21 cellular contexts compared by ENCODE assay signal in genomic region chr10:78177013-78177370, GRCh38.
DNase-seq lines count a peak whose midpoint lies in the region; ATAC-seq and TF ChIP-seq lines count a peak whose summit lies in the region.
"Had no signal": no experiment of that assay in that cellular context is flagged by ENCODE, and none has a peak within 500 bp of the region (broad histone marks: within the 10 kb centered on the region; RNA-seq: fewer than 3 reads in every experiment).

No MANE protein-coding gene starts in this region.

- H3K36me3 ChIP-seq in adrenal gland (replicated peaks in 1 of 2) (no peaks in the 10 kb centered on the region), endodermal cell (ENCODE audit: control insufficient read depth, insufficient read depth, low read length) (no peaks in the 10 kb centered on the region), neuronal stem cell (replicated peaks in 1 of 2; ENCODE audit: control insufficient read depth in 2 of 2, insufficient read depth in 2 of 2, low read length in 2 of 2) (no peaks in the 10 kb centered on the region)

- peak overlapping the region; percentile 48 for H2AK5ac ChIP-seq in neuronal stem cell (ENCODE audit: low read depth, low read length)

- no peak overlapping the region for H3K4ac ChIP-seq in neuronal stem cell (ENCODE audit: low read length)

- H3K23ac ChIP-seq in neuronal stem cell (ENCODE audit: low read depth, low read length, poor library complexity) = no peak overlapping the region

- POLR2A ChIA-PET in activated CD4-positive, alpha-beta memory T cell treated with anti-CD3 and anti-CD28 coated beads, Interleukin-2, amount 10 ng/mL, durations not matched to agents 7 days and 5 days (lab: Charles Lee) = no interaction called here

- no peak for ATAC-seq in HG03354 (IDR thresholded peaks at IDR 0.05; ENCODE audit: poor library complexity, severe bottlenecking, unreplicated experiment)
- ATAC-seq: activated CD8-positive, alpha-beta memory T cell treated with anti-CD3 and anti-CD28 coated beads, Interleukin-2, amount 10 ng/mL, durations not matched to agents 7 days and 5 days; naive thymus-derived CD8-positive, alpha-beta T cell; PC-3; T-cell had no signal

- no peak overlapping the region for H2BK120ac ChIP-seq in neuronal stem cell (ENCODE audit: low read depth, low read length)

- peak overlapping the region; percentile 60 for H2AFZ ChIP-seq in neuronal stem cell (ENCODE audit: low read length)

- peaks cover 5% of the 10 kb centered on the region for H3K27me3 ChIP-seq in adrenal gland
- H3K27me3 ChIP-seq in endodermal cell (ENCODE audit: control insufficient read depth, insufficient read depth, low read length, poor library complexity, severe bottlenecking) = no peaks in the 10 kb centered on the region
- peaks cover 0 to 27% (median 0%) of the 10 kb centered on the region in 3 experiments for H3K27me3 ChIP-seq in neuronal stem cell (ENCODE audit: control insufficient read depth in 3 of 3, insufficient read depth in 3 of 3, low read depth in 1 of 3, low read length in 3 of 3)

- H4K8ac ChIP-seq in neuronal stem cell (ENCODE audit: low read depth, low read length) = no peak overlapping the region

- H3K4me1 Mint-ChIP-seq in endodermal cell = peaks cover 41% of the 10 kb centered on the region
- no peaks in the 10 kb centered on the region for H3K4me1 Mint-ChIP-seq in activated CD4-positive, alpha-beta memory T cell treated with anti-CD3 and anti-CD28 coated beads, Interleukin-2, amount 10 ng/mL, durations not matched to agents 7 days and 5 days
- H3K4me1 Mint-ChIP-seq: activated CD8-positive, alpha-beta memory T cell treated with anti-CD3 and anti-CD28 coated beads, Interleukin-2, amount 10 ng/mL, durations not matched to agents 7 days and 5 days; activated naive CD8-positive, alpha-beta T cell treated with anti-CD3 and anti-CD28 coated beads, Interleukin-2, amount 10 ng/mL, durations not matched to agents 7 days and 5 days; naive thymus-derived CD8-positive, alpha-beta T cell; T-cell had no signal

- H3K27ac ChIP-seq in adrenal gland (no peak overlapping the region), endodermal cell (ENCODE audit: low read depth, low read length) (peak overlapping the region; percentile 83), neuronal stem cell (replicated peaks; ENCODE audit: low read length) (peak overlapping the region; percentile 21)
- H3K27ac ChIP-seq: C4-2B had no signal

- no peak overlapping the region for H3K4me3 ChIP-seq in adrenal gland
- H3K4me3 ChIP-seq in endodermal cell (ENCODE audit: low read length) = no peak overlapping the region
- no peak overlapping the region for H3K4me3 ChIP-seq in neuronal stem cell (ENCODE audit: low read length in 2 of 2)

- H3K36me3 Mint-ChIP-seq in endodermal cell (ENCODE audit: low read depth) = no peaks in the 10 kb centered on the region
- no peaks in the 10 kb centered on the region for H3K36me3 Mint-ChIP-seq in activated CD4-positive, alpha-beta memory T cell treated with anti-CD3 and anti-CD28 coated beads, Interleukin-2, amount 10 ng/mL, durations not matched to agents 7 days and 5 days (ENCODE audit: low read depth)
- H3K36me3 Mint-ChIP-seq: activated CD8-positive, alpha-beta memory T cell treated with anti-CD3 and anti-CD28 coated beads, Interleukin-2, amount 10 ng/mL, durations not matched to agents 7 days and 5 days; activated naive CD8-positive, alpha-beta T cell treated with anti-CD3 and anti-CD28 coated beads, Interleukin-2, amount 10 ng/mL, durations not matched to agents 7 days and 5 days; naive thymus-derived CD8-positive, alpha-beta T cell; T-cell had no signal

- no peaks in the 10 kb centered on the region for H3K4me1 ChIP-seq in adrenal gland (replicated peaks in 1 of 2)
- peaks cover 11% of the 10 kb centered on the region for H3K4me1 ChIP-seq in endodermal cell (ENCODE audit: control insufficient read depth, insufficient read depth, low read length)
- peaks cover 26 to 40% of the 10 kb centered on the region in 2 donors for H3K4me1 ChIP-seq in neuronal stem cell (ENCODE audit: control insufficient read depth in 2 of 2, insufficient read depth in 1 of 2, low read depth in 1 of 2, low read length in 2 of 2)

- H3K9ac ChIP-seq in endodermal cell (ENCODE audit: extremely low read depth, low read length, poor library complexity, severe bottlenecking) (no peak overlapping the region), neuronal stem cell (ENCODE audit: low read depth, low read length, poor library complexity) (no peak overlapping the region)

- no peak overlapping the region for H2BK15ac ChIP-seq in neuronal stem cell (ENCODE audit: low read length)

- no peak overlapping the region for H3K14ac ChIP-seq in neuronal stem cell (ENCODE audit: low read length)

- peak overlapping the region; percentile 73 for H3K18ac ChIP-seq in neuronal stem cell (ENCODE audit: low read length)

- H3K4me3 Mint-ChIP-seq in endodermal cell = no peak overlapping the region
- H3K4me3 Mint-ChIP-seq in activated CD4-positive, alpha-beta memory T cell treated with anti-CD3 and anti-CD28 coated beads, Interleukin-2, amount 10 ng/mL, durations not matched to agents 7 days and 5 days = no peak overlapping the region
- H3K4me3 Mint-ChIP-seq: activated CD8-positive, alpha-beta memory T cell treated with anti-CD3 and anti-CD28 coated beads, Interleukin-2, amount 10 ng/mL, durations not matched to agents 7 days and 5 days; activated naive CD8-positive, alpha-beta T cell treated with anti-CD3 and anti-CD28 coated beads, Interleukin-2, amount 10 ng/mL, durations not matched to agents 7 days and 5 days; naive thymus-derived CD8-positive, alpha-beta T cell; T-cell had no signal

- H3K9me3 Mint-ChIP-seq in endodermal cell = no peaks in the 10 kb centered on the region
- H3K9me3 Mint-ChIP-seq in activated CD4-positive, alpha-beta memory T cell treated with anti-CD3 and anti-CD28 coated beads, Interleukin-2, amount 10 ng/mL, durations not matched to agents 7 days and 5 days = no peaks in the 10 kb centered on the region
- H3K9me3 Mint-ChIP-seq: activated naive CD8-positive, alpha-beta T cell treated with anti-CD3 and anti-CD28 coated beads, Interleukin-2, amount 10 ng/mL, durations not matched to agents 7 days and 5 days; naive thymus-derived CD8-positive, alpha-beta T cell; T-cell had no signal

- H3K27me3 Mint-ChIP-seq in endodermal cell (ENCODE audit: insufficient read depth) = peaks cover 25% of the 10 kb centered on the region
- peaks cover 5% of the 10 kb centered on the region for H3K27me3 Mint-ChIP-seq in activated CD4-positive, alpha-beta memory T cell treated with anti-CD3 and anti-CD28 coated beads, Interleukin-2, amount 10 ng/mL, durations not matched to agents 7 days and 5 days

- CTCF ChIA-PET in activated CD4-positive, alpha-beta memory T cell treated with anti-CD3 and anti-CD28 coated beads, Interleukin-2, amount 10 ng/mL, durations not matched to agents 7 days and 5 days (lab: Charles Lee) = no interaction called here

- no peak overlapping the region for H3K4me2 ChIP-seq in neuronal stem cell (ENCODE audit: insufficient read depth, low read length, poor library complexity, severe bottlenecking)

- no peaks in the 10 kb centered on the region for H3K9me3 ChIP-seq in adrenal gland (replicated peaks in 1 of 3)
- no peaks in the 10 kb centered on the region for H3K9me3 ChIP-seq in endodermal cell (ENCODE audit: control insufficient read depth, low read length)
- H3K9me3 ChIP-seq in neuronal stem cell (replicated peaks in 1 of 2; ENCODE audit: control insufficient read depth in 2 of 2, insufficient read depth in 1 of 2, low read depth in 1 of 2, low read length in 2 of 2) = no peaks in the 10 kb centered on the region

- H3K79me1 ChIP-seq in neuronal stem cell (ENCODE audit: low read depth, low read length) = no peaks in the 10 kb centered on the region

- no peak for TF ChIP-seq CTCF in adrenal gland (IDR thresholded peaks at IDR 0.05)
- no peak for TF ChIP-seq CTCF in endodermal cell (conservative IDR thresholded peaks at IDR 0.05)

- DNase-seq in Ammon's horn (ENCODE audit: low spot score) = peak; percentile 94
- DNase-seq in adrenal gland = peak in 5 of 7 donors; percentile 28 to 65 (median 61)
- DNase-seq in endodermal cell = no peak
- peak; percentile 14 for DNase-seq in neuronal stem cell (ENCODE audit: low spot score)
- no peak for DNase-seq in activated gamma-delta T cell treated with Interleukin-2 at 50 U/mL for 16 hours
- no peak for DNase-seq in activated naive CD4-positive, alpha-beta T cell treated with anti-CD3 and anti-CD28 coated beads, Interleukin-2, amount 50 U/mL, for 16 hours
- DNase-seq in activated CD4-positive, alpha-beta memory T cell treated with anti-CD3 and anti-CD28 coated beads, Interleukin-2, amount 10 ng/mL, durations not matched to agents 7 days and 5 days = no peak
- DNase-seq: activated CD4-positive, alpha-beta T cell treated with anti-CD3 and anti-CD28 coated beads for 4 hours; activated CD8-positive, alpha-beta memory T cell treated with anti-CD3 and anti-CD28 coated beads, Interleukin-2, amount 10 ng/mL, durations not matched to agents 7 days and 5 days; activated naive CD8-positive, alpha-beta T cell treated with anti-CD3 and anti-CD28 coated beads, Interleukin-2, amount 10 ng/mL, durations not matched to agents 7 days and 5 days; foreskin melanocyte; mesenchymal stem cell; naive thymus-derived CD8-positive, alpha-beta T cell; NCI-H1417 treated with DMSO at 0.1 percent for 48 hours; NCI-H2171 treated with DMSO at 0.1 percent for 48 hours; PC-3; SHP77; stimulated activated CD4-positive, alpha-beta T cell treated with anti-CD3 and anti-CD28 coated beads, Interleukin-12 subunit alpha, Interleukin-12 subunit beta, amount 100 ng/mL, for 4 hours; T-cell had no signal

- H2BK5ac ChIP-seq in neuronal stem cell (ENCODE audit: low read length) = no peak overlapping the region

- TF ChIP-seq POLR2A in adrenal gland (IDR thresholded peaks at IDR 0.05) = no peak

- H3K27ac Mint-ChIP-seq in endodermal cell = no peak overlapping the region
- no peak overlapping the region for H3K27ac Mint-ChIP-seq in activated CD4-positive, alpha-beta memory T cell treated with anti-CD3 and anti-CD28 coated beads, Interleukin-2, amount 10 ng/mL, durations not matched to agents 7 days and 5 days
- H3K27ac Mint-ChIP-seq: activated CD8-positive, alpha-beta memory T cell treated with anti-CD3 and anti-CD28 coated beads, Interleukin-2, amount 10 ng/mL, durations not matched to agents 7 days and 5 days; activated naive CD8-positive, alpha-beta T cell treated with anti-CD3 and anti-CD28 coated beads, Interleukin-2, amount 10 ng/mL, durations not matched to agents 7 days and 5 days; T-cell had no signal

- H2BK12ac ChIP-seq in neuronal stem cell (ENCODE audit: low read length) = no peak overlapping the region

- no peak overlapping the region for H4K91ac ChIP-seq in neuronal stem cell (ENCODE audit: low read depth, low read length, poor library complexity)

- 60 to 74% (median 62%) methylated on average over 12 to 15 of the region's 15 CpGs for WGBS in adrenal gland, 4 donors
- 93 to 94% methylated on average over 13 to 15 of the region's 15 CpGs for WGBS in endodermal cell (ENCODE audit: insufficient coverage in 1 of 2, insufficient read length in 1 of 2), 2 experiments
- no CpG with 5 or more reads among the region's 15 CpGs for WGBS in neuronal stem cell (ENCODE audit: extremely low coverage in 2 of 2, insufficient read length in 2 of 2, insufficient replicate concordance in 1 of 2), 2 donors

- intact Hi-C loops in adrenal gland (cut with DNase I) = no loop called here

Comparison
In these comparisons a context has a peak if more than half of its experiments do, and no peak if none do; other contexts are left out.
1. DNase-seq: peak in Ammon's horn (single experiment), adrenal gland (5 of 7) and neuronal stem cell (single experiment); none in endodermal cell (single experiment), activated gamma-delta T cell treated with Interleukin-2 at 50 U/mL for 16 hours (single experiment), activated naive CD4-positive, alpha-beta T cell treated with anti-CD3 and anti-CD28 coated beads, Interleukin-2, amount 50 U/mL, for 16 hours (single experiment) and activated CD4-positive, alpha-beta memory T cell treated with anti-CD3 and anti-CD28 coated beads, Interleukin-2, amount 10 ng/mL, durations not matched to agents 7 days and 5 days (single experiment).
2. H3K27ac ChIP-seq: peak in endodermal cell (single experiment) and neuronal stem cell (single experiment); none in adrenal gland (0 of 5).